In the genomic region with DNA sequence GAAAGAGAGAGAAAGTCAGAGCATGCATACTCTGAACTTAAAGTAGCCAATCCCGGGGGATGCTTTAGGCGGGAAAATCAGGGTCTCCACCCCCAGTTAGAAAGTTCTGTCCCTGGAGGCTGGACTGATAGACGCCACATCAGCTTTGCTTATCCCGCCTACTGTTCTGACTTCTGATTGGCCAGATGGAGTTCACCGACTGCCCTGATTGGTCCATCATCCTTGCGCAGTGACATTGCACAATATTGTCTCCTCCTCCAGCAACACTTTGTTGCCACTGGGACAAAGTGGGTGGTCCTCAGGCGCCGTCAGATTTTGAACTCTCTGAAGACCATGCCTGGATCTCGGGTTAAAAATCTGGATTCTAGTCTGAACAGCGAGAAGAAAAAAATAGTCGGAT, we compare ENCODE assay signal across 2 cellular contexts.
TF ChIP-seq lines count a peak whose summit lies in the region.

No MANE protein-coding gene starts in this region.

TF ChIP-seq in IMR-90, 13 proteins besides CTCF, POLR2A, EP300 and RAD21:
- TF ChIP-seq, protein P1, sequence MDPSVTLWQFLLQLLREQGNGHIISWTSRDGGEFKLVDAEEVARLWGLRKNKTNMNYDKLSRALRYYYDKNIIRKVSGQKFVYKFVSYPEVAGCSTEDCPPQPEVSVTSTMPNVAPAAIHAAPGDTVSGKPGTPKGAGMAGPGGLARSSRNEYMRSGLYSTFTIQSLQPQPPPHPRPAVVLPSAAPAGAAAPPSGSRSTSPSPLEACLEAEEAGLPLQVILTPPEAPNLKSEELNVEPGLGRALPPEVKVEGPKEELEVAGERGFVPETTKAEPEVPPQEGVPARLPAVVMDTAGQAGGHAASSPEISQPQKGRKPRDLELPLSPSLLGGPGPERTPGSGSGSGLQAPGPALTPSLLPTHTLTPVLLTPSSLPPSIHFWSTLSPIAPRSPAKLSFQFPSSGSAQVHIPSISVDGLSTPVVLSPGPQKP (IDR thresholded peaks at IDR 0.05; ENCODE audit: borderline replicate concordance, low read depth, low read length) = no peak
- TF ChIP-seq CHD1 (IDR thresholded peaks at IDR 0.05; ENCODE audit: low read depth, low read length) (no peak), FOS (IDR thresholded peaks at IDR 0.05; ENCODE audit: low read depth, low read length) (no peak), RCOR1 (IDR thresholded peaks at IDR 0.05; ENCODE audit: insufficient replicate concordance, low read length) (no peak), BHLHE40 (IDR thresholded peaks at IDR 0.05; ENCODE audit: low read depth, low read length) (no peak), CEBPB (IDR thresholded peaks at IDR 0.05; ENCODE audit: low read depth, low read length) (peak; percentile 33; the same call in 1 of the 2 replicates)
- TF ChIP-seq, protein P2, sequence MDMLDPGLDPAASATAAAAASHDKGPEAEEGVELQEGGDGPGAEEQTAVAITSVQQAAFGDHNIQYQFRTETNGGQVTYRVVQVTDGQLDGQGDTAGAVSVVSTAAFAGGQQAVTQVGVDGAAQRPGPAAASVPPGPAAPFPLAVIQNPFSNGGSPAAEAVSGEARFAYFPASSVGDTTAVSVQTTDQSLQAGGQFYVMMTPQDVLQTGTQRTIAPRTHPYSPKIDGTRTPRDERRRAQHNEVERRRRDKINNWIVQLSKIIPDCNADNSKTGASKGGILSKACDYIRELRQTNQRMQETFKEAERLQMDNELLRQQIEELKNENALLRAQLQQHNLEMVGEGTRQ (IDR thresholded peaks at IDR 0.05; ENCODE audit: low read depth, low read length) = no peak

TF ChIP-seq in K562, 482 proteins besides CTCF, POLR2A, EP300 and RAD21 (continues in another document):
- TF ChIP-seq NCOA6 (IDR thresholded peaks at IDR 0.05) = no peak
- TF ChIP-seq TSC22D4 (tag; IDR thresholded peaks at IDR 0.05) = no peak
- no peak for TF ChIP-seq ZFP36 (IDR thresholded peaks at IDR 0.05; ENCODE audit: low read depth, low read length, partially characterized antibody)
- no peak for TF ChIP-seq SREBF1 (IDR thresholded peaks at IDR 0.05; ENCODE audit: borderline replicate concordance, low read depth, low read length)
- no peak for TF ChIP-seq NCOA1 (IDR thresholded peaks at IDR 0.05; ENCODE audit: low read depth)
- no peak for TF ChIP-seq ZNF445 (CRISPR knock-in tag; IDR thresholded peaks at IDR 0.05; ENCODE audit: low read depth)
- TF ChIP-seq FOS (IDR thresholded peaks at IDR 0.05; ENCODE audit: extremely low read depth, insufficient read length) = peak; percentile 66
- no peak for TF ChIP-seq ZC3H11A (IDR thresholded peaks at IDR 0.05; ENCODE audit: low read depth, low read length)
- TF ChIP-seq MECOM (CRISPR knock-in tag; IDR thresholded peaks at IDR 0.05) = no peak
- TF ChIP-seq, protein P3, sequence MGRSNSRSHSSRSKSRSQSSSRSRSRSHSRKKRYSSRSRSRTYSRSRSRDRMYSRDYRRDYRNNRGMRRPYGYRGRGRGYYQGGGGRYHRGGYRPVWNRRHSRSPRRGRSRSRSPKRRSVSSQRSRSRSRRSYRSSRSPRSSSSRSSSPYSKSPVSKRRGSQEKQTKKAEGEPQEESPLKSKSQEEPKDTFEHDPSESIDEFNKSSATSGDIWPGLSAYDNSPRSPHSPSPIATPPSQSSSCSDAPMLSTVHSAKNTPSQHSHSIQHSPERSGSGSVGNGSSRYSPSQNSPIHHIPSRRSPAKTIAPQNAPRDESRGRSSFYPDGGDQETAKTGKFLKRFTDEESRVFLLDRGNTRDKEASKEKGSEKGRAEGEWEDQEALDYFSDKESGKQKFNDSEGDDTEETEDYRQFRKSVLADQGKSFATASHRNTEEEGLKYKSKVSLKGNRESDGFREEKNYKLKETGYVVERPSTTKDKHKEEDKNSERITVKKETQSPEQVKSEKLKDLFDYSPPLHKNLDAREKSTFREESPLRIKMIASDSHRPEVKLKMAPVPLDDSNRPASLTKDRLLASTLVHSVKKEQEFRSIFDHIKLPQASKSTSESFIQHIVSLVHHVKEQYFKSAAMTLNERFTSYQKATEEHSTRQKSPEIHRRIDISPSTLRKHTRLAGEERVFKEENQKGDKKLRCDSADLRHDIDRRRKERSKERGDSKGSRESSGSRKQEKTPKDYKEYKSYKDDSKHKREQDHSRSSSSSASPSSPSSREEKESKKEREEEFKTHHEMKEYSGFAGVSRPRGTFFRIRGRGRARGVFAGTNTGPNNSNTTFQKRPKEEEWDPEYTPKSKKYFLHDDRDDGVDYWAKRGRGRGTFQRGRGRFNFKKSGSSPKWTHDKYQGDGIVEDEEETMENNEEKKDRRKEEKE (IDR thresholded peaks at IDR 0.05; ENCODE audit: borderline replicate concordance in 1 of 2, control insufficient read depth in 1 of 2, low read depth in 2 of 2, low read length in 1 of 2) = no peak
- TF ChIP-seq, protein P4, sequence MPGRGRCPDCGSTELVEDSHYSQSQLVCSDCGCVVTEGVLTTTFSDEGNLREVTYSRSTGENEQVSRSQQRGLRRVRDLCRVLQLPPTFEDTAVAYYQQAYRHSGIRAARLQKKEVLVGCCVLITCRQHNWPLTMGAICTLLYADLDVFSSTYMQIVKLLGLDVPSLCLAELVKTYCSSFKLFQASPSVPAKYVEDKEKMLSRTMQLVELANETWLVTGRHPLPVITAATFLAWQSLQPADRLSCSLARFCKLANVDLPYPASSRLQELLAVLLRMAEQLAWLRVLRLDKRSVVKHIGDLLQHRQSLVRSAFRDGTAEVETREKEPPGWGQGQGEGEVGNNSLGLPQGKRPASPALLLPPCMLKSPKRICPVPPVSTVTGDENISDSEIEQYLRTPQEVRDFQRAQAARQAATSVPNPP (IDR thresholded peaks at IDR 0.05; ENCODE audit: borderline replicate concordance, insufficient read depth, insufficient read length) = no peak
- no peak for TF ChIP-seq SRSF3 (IDR thresholded peaks at IDR 0.05; ENCODE audit: insufficient read depth, low read length)
- TF ChIP-seq ZNF174 (CRISPR knock-in tag; IDR thresholded peaks at IDR 0.05) = no peak
- TF ChIP-seq ARID1B (IDR thresholded peaks at IDR 0.05) = no peak
- TF ChIP-seq, protein P5, sequence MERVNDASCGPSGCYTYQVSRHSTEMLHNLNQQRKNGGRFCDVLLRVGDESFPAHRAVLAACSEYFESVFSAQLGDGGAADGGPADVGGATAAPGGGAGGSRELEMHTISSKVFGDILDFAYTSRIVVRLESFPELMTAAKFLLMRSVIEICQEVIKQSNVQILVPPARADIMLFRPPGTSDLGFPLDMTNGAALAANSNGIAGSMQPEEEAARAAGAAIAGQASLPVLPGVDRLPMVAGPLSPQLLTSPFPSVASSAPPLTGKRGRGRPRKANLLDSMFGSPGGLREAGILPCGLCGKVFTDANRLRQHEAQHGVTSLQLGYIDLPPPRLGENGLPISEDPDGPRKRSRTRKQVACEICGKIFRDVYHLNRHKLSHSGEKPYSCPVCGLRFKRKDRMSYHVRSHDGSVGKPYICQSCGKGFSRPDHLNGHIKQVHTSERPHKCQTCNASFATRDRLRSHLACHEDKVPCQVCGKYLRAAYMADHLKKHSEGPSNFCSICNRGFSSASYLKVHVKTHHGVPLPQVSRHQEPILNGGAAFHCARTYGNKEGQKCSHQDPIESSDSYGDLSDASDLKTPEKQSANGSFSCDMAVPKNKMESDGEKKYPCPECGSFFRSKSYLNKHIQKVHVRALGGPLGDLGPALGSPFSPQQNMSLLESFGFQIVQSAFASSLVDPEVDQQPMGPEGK (CRISPR knock-in tag; IDR thresholded peaks at IDR 0.05; ENCODE audit: borderline replicate concordance) = no peak
- TF ChIP-seq, protein P6, sequence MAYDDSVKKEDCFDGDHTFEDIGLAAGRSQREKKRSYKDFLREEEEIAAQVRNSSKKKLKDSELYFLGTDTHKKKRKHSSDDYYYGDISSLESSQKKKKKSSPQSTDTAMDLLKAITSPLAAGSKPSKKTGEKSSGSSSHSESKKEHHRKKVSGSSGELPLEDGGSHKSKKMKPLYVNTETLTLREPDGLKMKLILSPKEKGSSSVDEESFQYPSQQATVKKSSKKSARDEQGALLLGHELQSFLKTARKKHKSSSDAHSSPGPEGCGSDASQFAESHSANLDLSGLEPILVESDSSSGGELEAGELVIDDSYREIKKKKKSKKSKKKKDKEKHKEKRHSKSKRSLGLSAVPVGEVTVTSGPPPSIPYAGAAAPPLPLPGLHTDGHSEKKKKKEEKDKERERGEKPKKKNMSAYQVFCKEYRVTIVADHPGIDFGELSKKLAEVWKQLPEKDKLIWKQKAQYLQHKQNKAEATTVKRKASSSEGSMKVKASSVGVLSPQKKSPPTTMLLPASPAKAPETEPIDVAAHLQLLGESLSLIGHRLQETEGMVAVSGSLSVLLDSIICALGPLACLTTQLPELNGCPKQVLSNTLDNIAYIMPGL (CRISPR knock-in tag; IDR thresholded peaks at IDR 0.05) = no peak
- peak; percentile 49 for TF ChIP-seq RBM25 (IDR thresholded peaks at IDR 0.05; ENCODE audit: low read depth, low read length, severe bottlenecking)
- TF ChIP-seq, protein P7, sequence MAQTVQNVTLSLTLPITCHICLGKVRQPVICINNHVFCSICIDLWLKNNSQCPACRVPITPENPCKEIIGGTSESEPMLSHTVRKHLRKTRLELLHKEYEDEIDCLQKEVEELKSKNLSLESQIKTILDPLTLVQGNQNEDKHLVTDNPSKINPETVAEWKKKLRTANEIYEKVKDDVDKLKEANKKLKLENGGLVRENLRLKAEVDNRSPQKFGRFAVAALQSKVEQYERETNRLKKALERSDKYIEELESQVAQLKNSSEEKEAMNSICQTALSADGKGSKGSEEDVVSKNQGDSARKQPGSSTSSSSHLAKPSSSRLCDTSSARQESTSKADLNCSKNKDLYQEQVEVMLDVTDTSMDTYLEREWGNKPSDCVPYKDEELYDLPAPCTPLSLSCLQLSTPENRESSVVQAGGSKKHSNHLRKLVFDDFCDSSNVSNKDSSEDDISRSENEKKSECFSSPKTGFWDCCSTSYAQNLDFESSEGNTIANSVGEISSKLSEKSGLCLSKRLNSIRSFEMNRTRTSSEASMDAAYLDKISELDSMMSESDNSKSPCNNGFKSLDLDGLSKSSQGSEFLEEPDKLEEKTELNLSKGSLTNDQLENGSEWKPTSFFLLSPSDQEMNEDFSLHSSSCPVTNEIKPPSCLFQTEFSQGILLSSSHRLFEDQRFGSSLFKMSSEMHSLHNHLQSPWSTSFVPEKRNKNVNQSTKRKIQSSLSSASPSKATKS (CRISPR knock-in tag; IDR thresholded peaks at IDR 0.05) = no peak
- no peak for TF ChIP-seq CCAR2 (IDR thresholded peaks at IDR 0.05; ENCODE audit: low read depth, low read length)
- no peak for TF ChIP-seq SMAD3 (CRISPR knock-in tag; conservative IDR thresholded peaks at IDR 0.05)
- no peak for TF ChIP-seq POLR2AphosphoS5 (IDR thresholded peaks at IDR 0.05; ENCODE audit: control insufficient read depth, insufficient read depth, low read depth, low read length)
- TF ChIP-seq, protein P8, sequence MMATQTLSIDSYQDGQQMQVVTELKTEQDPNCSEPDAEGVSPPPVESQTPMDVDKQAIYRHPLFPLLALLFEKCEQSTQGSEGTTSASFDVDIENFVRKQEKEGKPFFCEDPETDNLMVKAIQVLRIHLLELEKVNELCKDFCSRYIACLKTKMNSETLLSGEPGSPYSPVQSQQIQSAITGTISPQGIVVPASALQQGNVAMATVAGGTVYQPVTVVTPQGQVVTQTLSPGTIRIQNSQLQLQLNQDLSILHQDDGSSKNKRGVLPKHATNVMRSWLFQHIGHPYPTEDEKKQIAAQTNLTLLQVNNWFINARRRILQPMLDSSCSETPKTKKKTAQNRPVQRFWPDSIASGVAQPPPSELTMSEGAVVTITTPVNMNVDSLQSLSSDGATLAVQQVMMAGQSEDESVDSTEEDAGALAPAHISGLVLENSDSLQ (IDR thresholded peaks at IDR 0.05) = peak; percentile 43; the same call in 1 of the 2 replicates
- no peak for TF ChIP-seq SAFB2 (IDR thresholded peaks at IDR 0.05; ENCODE audit: borderline replicate concordance, low read depth, low read length, severe bottlenecking)
- peak; percentile 71 for TF ChIP-seq NFYB (IDR thresholded peaks at IDR 0.05; ENCODE audit: extremely low read depth, insufficient read length)
- TF ChIP-seq ZNF57 (CRISPR knock-in tag; IDR thresholded peaks at IDR 0.05) = no peak
- TF ChIP-seq GABPB1 (CRISPR knock-in tag; IDR thresholded peaks at IDR 0.05) = no peak
- TF ChIP-seq, protein P9, sequence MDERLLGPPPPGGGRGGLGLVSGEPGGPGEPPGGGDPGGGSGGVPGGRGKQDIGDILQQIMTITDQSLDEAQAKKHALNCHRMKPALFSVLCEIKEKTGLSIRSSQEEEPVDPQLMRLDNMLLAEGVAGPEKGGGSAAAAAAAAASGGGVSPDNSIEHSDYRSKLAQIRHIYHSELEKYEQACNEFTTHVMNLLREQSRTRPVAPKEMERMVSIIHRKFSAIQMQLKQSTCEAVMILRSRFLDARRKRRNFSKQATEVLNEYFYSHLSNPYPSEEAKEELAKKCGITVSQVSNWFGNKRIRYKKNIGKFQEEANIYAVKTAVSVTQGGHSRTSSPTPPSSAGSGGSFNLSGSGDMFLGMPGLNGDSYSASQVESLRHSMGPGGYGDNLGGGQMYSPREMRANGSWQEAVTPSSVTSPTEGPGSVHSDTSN (CRISPR knock-in tag; IDR thresholded peaks at IDR 0.05; ENCODE audit: low read depth) = no peak
- TF ChIP-seq, protein P9 (tag; conservative IDR thresholded peaks at IDR 0.05; ENCODE audit: low read depth) = no peak
- TF ChIP-seq, protein P10, sequence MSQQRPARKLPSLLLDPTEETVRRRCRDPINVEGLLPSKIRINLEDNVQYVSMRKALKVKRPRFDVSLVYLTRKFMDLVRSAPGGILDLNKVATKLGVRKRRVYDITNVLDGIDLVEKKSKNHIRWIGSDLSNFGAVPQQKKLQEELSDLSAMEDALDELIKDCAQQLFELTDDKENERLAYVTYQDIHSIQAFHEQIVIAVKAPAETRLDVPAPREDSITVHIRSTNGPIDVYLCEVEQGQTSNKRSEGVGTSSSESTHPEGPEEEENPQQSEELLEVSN (IDR thresholded peaks at IDR 0.05; ENCODE audit: borderline replicate concordance in 1 of 2, extremely low read depth in 1 of 2, insufficient read depth in 1 of 2, insufficient read length in 1 of 2, low read depth in 1 of 2, low read length in 1 of 2, poor library complexity in 1 of 2, severe bottlenecking in 1 of 2) = peak in 1 of 2 experiments; percentile 26
